In the genomic region with DNA sequence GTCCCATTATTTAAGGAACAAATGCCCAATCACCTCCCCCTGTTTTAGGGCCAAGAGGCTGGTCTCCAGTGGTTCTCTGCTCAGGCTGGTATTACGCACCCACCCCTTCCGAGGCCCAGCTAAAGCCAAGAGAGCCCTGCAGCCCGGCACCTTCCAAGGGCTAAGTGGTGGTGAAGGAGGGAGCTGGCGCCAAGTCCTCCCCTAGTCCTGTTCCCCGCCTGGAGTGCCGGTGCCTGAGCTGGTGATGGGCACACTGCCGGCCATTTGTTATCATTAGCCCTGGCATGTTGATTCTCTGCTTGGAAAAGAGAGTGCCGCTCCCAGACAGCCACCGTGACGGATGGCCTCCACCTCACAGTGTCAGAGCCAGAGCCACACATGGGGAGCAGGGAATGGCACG, we compare ENCODE assay signal across 33 cellular contexts. TPM values are rescaled to one million over a fixed set of nuclear protein-coding genes. Genes with fewer than 3 reads are reported as not detected.
"Had no signal": no experiment of that assay in that cellular context is flagged by ENCODE, and none has a peak within 500 bp of the region (broad histone marks: within the 10 kb centered on the region; RNA-seq: fewer than 3 reads in every experiment).

No MANE protein-coding gene starts in this region.

- H3K79me2 ChIP-seq: hepatocyte had no signal

- DNase-seq: activated CD4-positive, alpha-beta T cell treated with anti-CD3 and anti-CD28 coated beads for 36 hours; activated CD4-positive, CD25-positive, alpha-beta regulatory T cell; activated CD8-positive, alpha-beta memory T cell treated with anti-CD3 and anti-CD28 coated beads, Interleukin-2, amount 10 ng/mL, durations not matched to agents 7 days and 5 days; activated CD8-positive, alpha-beta T cell treated with anti-CD3 and anti-CD28 coated beads, Interleukin-2, amount 10 ng/mL, durations not matched to agents 7 days and 5 days; activated naive CD8-positive, alpha-beta T cell treated with anti-CD3 and anti-CD28 coated beads, Interleukin-2, amount 50 U/mL, for 24 hours; activated T-cell treated with anti-CD3 and anti-CD28 coated beads, Interleukin-2, amount 50 U/mL, for 48 hours; colonic mucosa; effector memory CD4-positive, alpha-beta T cell; glutamatergic neuron; islet precursor cell; left colon; mucosa of descending colon; retina; sigmoid colon; small intestine; stimulated activated CD4-positive, alpha-beta T cell treated with anti-CD3 and anti-CD28 coated beads, Interleukin-4, amount 100 ng/mL, for 24 hours; T-cell had no signal

- H3K9me3 Mint-ChIP-seq: activated naive CD4-positive, alpha-beta T cell treated with anti-CD3 and anti-CD28 coated beads, Interleukin-2, amount 50 U/mL, for 24 hours; activated naive CD8-positive, alpha-beta T cell treated with anti-CD3 and anti-CD28 coated beads, Interleukin-2, amount 50 U/mL, for 24 hours; activated T-helper 2 cell treated with anti-CD3 and anti-CD28 coated beads, Interferon-gamma antibody, Interleukin-2, Interleukin-4, amounts not matched to agents 10 μg/mL and 5 μg/mL and 100 μg/mL, durations not matched to agents 14 hours and 24 hours and 36 hours; central memory CD8-positive, alpha-beta T cell; nephron; stimulated activated effector memory CD8-positive, alpha-beta T cell treated with anti-CD3 and anti-CD28 coated beads, Interleukin-12 subunit alpha, Interleukin-12 subunit beta, amount 100 ng/mL, for 72 hours; stimulated activated naive CD8-positive, alpha-beta T cell treated with anti-CD3 and anti-CD28 coated beads, Interleukin-15, Interleukin-2, amounts not matched to agents 100 ng/mL and 50 ng/mL, for 24 hours; T-cell; T-helper 2 cell treated with Interferon-gamma antibody and Interleukin-4, amounts not matched to agents 5 μg/mL and 100 μg/mL, for 36 hours; type B pancreatic cell had no signal

- H3K36me3 ChIP-seq: breast epithelium, colonic mucosa, pancreas, prostate gland, thoracic aorta, vagina had no signal

- H3K27ac ChIP-seq: breast epithelium, colonic mucosa, hepatocyte, pancreas, prostate gland, sigmoid colon, thoracic aorta, vagina had no signal

- H2AFZ ChIP-seq: hepatocyte had no signal

- H3K27me3 Mint-ChIP-seq: activated CD4-positive, alpha-beta T cell treated with anti-CD3 and anti-CD28 coated beads for 36 hours; activated CD8-positive, alpha-beta memory T cell treated with anti-CD3 and anti-CD28 coated beads, Interleukin-2, amount 10 ng/mL, durations not matched to agents 7 days and 5 days; activated naive CD4-positive, alpha-beta T cell treated with anti-CD3 and anti-CD28 coated beads, Interleukin-2, amount 50 U/mL, for 24 hours; activated naive CD8-positive, alpha-beta T cell treated with anti-CD3 and anti-CD28 coated beads, Interleukin-2, amount 50 U/mL, for 24 hours; central memory CD8-positive, alpha-beta T cell; stimulated activated naive CD8-positive, alpha-beta T cell treated with anti-CD3 and anti-CD28 coated beads, Interleukin-15, Interleukin-2, amounts not matched to agents 100 ng/mL and 50 ng/mL, for 24 hours; T-cell; type B pancreatic cell had no signal

- ATAC-seq: activated CD4-positive, alpha-beta T cell treated with anti-CD3 and anti-CD28 coated beads for 36 hours; activated CD8-positive, alpha-beta memory T cell treated with anti-CD3 and anti-CD28 coated beads, Interleukin-2, amount 10 ng/mL, durations not matched to agents 7 days and 5 days; activated CD8-positive, alpha-beta T cell treated with anti-CD3 and anti-CD28 coated beads, Interleukin-2, amount 10 ng/mL, durations not matched to agents 7 days and 5 days; activated naive CD8-positive, alpha-beta T cell treated with anti-CD3 and anti-CD28 coated beads, Interleukin-2, amount 50 U/mL, for 24 hours; left colon; mucosa of descending colon; pancreas; stimulated activated effector memory CD8-positive, alpha-beta T cell treated with anti-CD3 and anti-CD28 coated beads, Interleukin-12 subunit alpha, Interleukin-12 subunit beta, amount 100 ng/mL, for 72 hours; T-cell had no signal

- H3K4me3 Mint-ChIP-seq: activated CD4-positive, alpha-beta T cell treated with anti-CD3 and anti-CD28 coated beads for 36 hours; activated CD8-positive, alpha-beta memory T cell treated with anti-CD3 and anti-CD28 coated beads, Interleukin-2, amount 10 ng/mL, durations not matched to agents 7 days and 5 days; activated CD8-positive, alpha-beta T cell treated with anti-CD3 and anti-CD28 coated beads, Interleukin-2, amount 10 ng/mL, durations not matched to agents 7 days and 5 days; activated naive CD4-positive, alpha-beta T cell treated with anti-CD3 and anti-CD28 coated beads, Interleukin-2, amount 50 U/mL, for 24 hours; activated naive CD8-positive, alpha-beta T cell treated with anti-CD3 and anti-CD28 coated beads, Interleukin-2, amount 50 U/mL, for 24 hours; central memory CD8-positive, alpha-beta T cell; nephron; stimulated activated effector memory CD8-positive, alpha-beta T cell treated with anti-CD3 and anti-CD28 coated beads, Interleukin-12 subunit alpha, Interleukin-12 subunit beta, amount 100 ng/mL, for 72 hours; stimulated activated naive CD8-positive, alpha-beta T cell treated with anti-CD3 and anti-CD28 coated beads, Interleukin-15, Interleukin-2, amounts not matched to agents 100 ng/mL and 50 ng/mL, for 24 hours; T-cell; T-helper 2 cell treated with Interferon-gamma antibody and Interleukin-4, amounts not matched to agents 5 μg/mL and 100 μg/mL, for 36 hours; type B pancreatic cell had no signal

- H3K27ac Mint-ChIP-seq: activated CD4-positive, alpha-beta T cell treated with anti-CD3 and anti-CD28 coated beads for 36 hours; activated CD8-positive, alpha-beta memory T cell treated with anti-CD3 and anti-CD28 coated beads, Interleukin-2, amount 10 ng/mL, durations not matched to agents 7 days and 5 days; activated CD8-positive, alpha-beta T cell treated with anti-CD3 and anti-CD28 coated beads, Interleukin-2, amount 10 ng/mL, durations not matched to agents 7 days and 5 days; activated naive CD4-positive, alpha-beta T cell treated with anti-CD3 and anti-CD28 coated beads, Interleukin-2, amount 50 U/mL, for 24 hours; activated naive CD8-positive, alpha-beta T cell treated with anti-CD3 and anti-CD28 coated beads, Interleukin-2, amount 50 U/mL, for 24 hours; activated T-helper 2 cell treated with anti-CD3 and anti-CD28 coated beads, Interferon-gamma antibody, Interleukin-2, Interleukin-4, amounts not matched to agents 10 μg/mL and 5 μg/mL and 100 μg/mL, durations not matched to agents 14 hours and 24 hours and 36 hours; nephron; stimulated activated effector memory CD8-positive, alpha-beta T cell treated with anti-CD3 and anti-CD28 coated beads, Interleukin-12 subunit alpha, Interleukin-12 subunit beta, amount 100 ng/mL, for 72 hours; stimulated activated naive CD8-positive, alpha-beta T cell treated with anti-CD3 and anti-CD28 coated beads, Interleukin-15, Interleukin-2, amounts not matched to agents 100 ng/mL and 50 ng/mL, for 24 hours; T-cell; T-helper 2 cell treated with Interferon-gamma antibody and Interleukin-4, amounts not matched to agents 5 μg/mL and 100 μg/mL, for 36 hours; type B pancreatic cell had no signal

- H3K36me3 Mint-ChIP-seq: activated CD8-positive, alpha-beta memory T cell treated with anti-CD3 and anti-CD28 coated beads, Interleukin-2, amount 10 ng/mL, durations not matched to agents 7 days and 5 days; stimulated activated effector memory CD8-positive, alpha-beta T cell treated with anti-CD3 and anti-CD28 coated beads, Interleukin-12 subunit alpha, Interleukin-12 subunit beta, amount 100 ng/mL, for 72 hours; type B pancreatic cell had no signal

- H3K4me2 ChIP-seq: hepatocyte had no signal

- H3K9me3 ChIP-seq: breast epithelium, colonic mucosa, mucosa of descending colon, pancreas, prostate gland, sigmoid colon, thoracic aorta, vagina had no signal

- H3K4me1 ChIP-seq: breast epithelium, colonic mucosa, pancreas, prostate gland, sigmoid colon, vagina had no signal

- H3K4me1 Mint-ChIP-seq: activated CD4-positive, alpha-beta T cell treated with anti-CD3 and anti-CD28 coated beads for 36 hours; activated CD8-positive, alpha-beta memory T cell treated with anti-CD3 and anti-CD28 coated beads, Interleukin-2, amount 10 ng/mL, durations not matched to agents 7 days and 5 days; activated naive CD4-positive, alpha-beta T cell treated with anti-CD3 and anti-CD28 coated beads, Interleukin-2, amount 50 U/mL, for 24 hours; activated naive CD8-positive, alpha-beta T cell treated with anti-CD3 and anti-CD28 coated beads, Interleukin-2, amount 50 U/mL, for 24 hours; T-cell had no signal

- H3K27me3 ChIP-seq: breast epithelium, colonic mucosa, hepatocyte, pancreas, sigmoid colon, vagina had no signal

- H3K4me3 ChIP-seq: breast epithelium, colonic mucosa, hepatocyte, mucosa of descending colon, pancreas, prostate gland, sigmoid colon, thoracic aorta, vagina had no signal

RNA-seq across cellular contexts. Expression of a gene that starts 31.9 kb away (rescaled TPM):
- total RNA-seq: activated CD4-positive, alpha-beta T cell treated with anti-CD3 and anti-CD28 coated beads for 36 hours; dermis microvascular lymphatic vessel endothelial cell; epithelial cell of proximal tubule; hepatocyte; T-cell; vagina had no signal
